In the genomic region with DNA sequence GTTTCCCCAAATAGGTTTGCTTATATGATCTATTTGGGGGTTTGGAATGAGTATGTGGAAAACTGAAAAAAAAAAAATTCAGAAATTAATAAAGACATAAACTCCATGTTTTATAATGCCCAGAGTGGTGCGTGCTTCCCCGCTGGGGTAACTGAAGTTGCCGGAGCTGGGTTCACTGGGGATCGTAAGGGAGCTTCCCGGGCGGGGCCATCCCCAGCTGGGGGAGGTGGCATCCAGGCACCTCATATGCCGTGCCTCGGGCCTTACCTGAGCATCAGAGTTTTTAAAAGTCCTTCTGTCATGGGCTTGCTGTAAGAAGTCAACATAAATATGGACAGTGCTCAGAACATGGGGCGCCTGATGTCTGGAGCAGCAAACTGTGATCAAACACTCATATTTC, we compare ENCODE assay signal across 35 cellular contexts.
"Had no signal": no experiment of that assay in that cellular context is flagged by ENCODE, and none has a peak within 500 bp of the region (broad histone marks: within the 10 kb centered on the region; RNA-seq: fewer than 3 reads in every experiment).

No MANE protein-coding gene starts in this region.

- H3K36me3 Mint-ChIP-seq: activated CD4-positive, alpha-beta memory T cell treated with anti-CD3 and anti-CD28 coated beads for 36 hours; activated naive CD4-positive, alpha-beta T cell treated with anti-CD3 and anti-CD28 coated beads, Interleukin-2, amount 50 U/mL, for 72 hours had no signal

- H3K27me3 Mint-ChIP-seq: activated B cell treated with CpG ODN at 0.5 μM for 24 hours; activated CD4-positive, alpha-beta memory T cell treated with anti-CD3 and anti-CD28 coated beads for 36 hours; activated CD8-positive, alpha-beta T cell treated with anti-CD3 and anti-CD28 coated beads for 36 hours; activated naive CD8-positive, alpha-beta T cell treated with anti-CD3 and anti-CD28 coated beads for 36 hours; activated T-helper 17 cell treated with anti-CD3 and anti-CD28 coated beads, Interleukin-2, amount 50 U/mL, for 72 hours had no signal

- H3K36me3 ChIP-seq: adrenal gland, brain microvascular endothelial cell, breast epithelium had no signal

- H3K4me3 Mint-ChIP-seq: activated B cell treated with CpG ODN at 0.5 μM for 24 hours; activated CD4-positive, alpha-beta memory T cell treated with anti-CD3 and anti-CD28 coated beads for 36 hours; activated CD4-positive, alpha-beta T cell treated with anti-CD3 and anti-CD28 coated beads, Interleukin-2, amount 10 ng/mL, durations not matched to agents 24 days and 14 days; activated CD8-positive, alpha-beta T cell treated with anti-CD3 and anti-CD28 coated beads for 36 hours; activated naive CD4-positive, alpha-beta T cell treated with anti-CD3 and anti-CD28 coated beads for 36 hours; activated naive CD8-positive, alpha-beta T cell treated with anti-CD3 and anti-CD28 coated beads for 36 hours; activated T-cell treated with anti-CD3 and anti-CD28 coated beads, Interleukin-2, amount 50 U/mL, for 4 hours; activated T-cell treated with anti-CD3 and anti-CD28 coated beads, Interleukin-2, amount 50 U/mL, for 72 hours; activated T-helper 1 cell treated with anti-CD3 and anti-CD28 coated beads, Interleukin-12 subunit alpha, Interleukin-12 subunit beta, Interleukin-2, Interleukin-4 antibody, amounts not matched to agents 30 ng/mL and 10 ng/mL and 1 ng/mL, durations not matched to agents 14 hours and 24 hours and 36 hours; activated T-helper 17 cell treated with anti-CD3 and anti-CD28 coated beads, Interleukin-2, amount 50 U/mL, for 72 hours; T-helper 1 cell treated with Interleukin-12 subunit alpha and Interleukin-12 subunit beta and Interleukin-4 antibody, amounts not matched to agents 30 μg/mL and 1 μg/mL, for 36 hours; T-helper 2 cell treated with Interferon-gamma antibody and Interleukin-4, amounts not matched to agents 5 μg/mL and 100 μg/mL, for 36 hours had no signal

- DNase-seq: activated B cell treated with CpG ODN at 0.5 μM for 24 hours; activated CD4-positive, alpha-beta memory T cell treated with anti-CD3 and anti-CD28 coated beads for 36 hours; activated CD4-positive, alpha-beta T cell treated with anti-CD3 and anti-CD28 coated beads for 4 hours; activated CD4-positive, alpha-beta T cell treated with anti-CD3 and anti-CD28 coated beads, Interleukin-2, amount 10 ng/mL, durations not matched to agents 24 days and 14 days; activated CD4-positive, alpha-beta T cell treated with anti-CD3 and anti-CD28 coated beads, Interleukin-2, amount 50 U/mL, for 1 hour; activated CD4-positive, alpha-beta T cell treated with anti-CD3 and anti-CD28 coated beads, Interleukin-2, amount 50 U/mL, for 4 hours; activated CD4-positive, CD25-positive, alpha-beta regulatory T cell treated with anti-CD3 and anti-CD28 coated beads, Interleukin-2, amount 50 U/mL, for 72 hours; activated CD8-positive, alpha-beta memory T cell treated with anti-CD3 and anti-CD28 coated beads, Interleukin-2, amount 50 U/mL, for 4 hours; activated CD8-positive, alpha-beta T cell treated with anti-CD3 and anti-CD28 coated beads for 36 hours; activated gamma-delta T cell treated with Interleukin-2 at 50 U/mL for 16 hours; activated naive CD4-positive, alpha-beta T cell; activated naive CD4-positive, alpha-beta T cell treated with anti-CD3 and anti-CD28 coated beads for 36 hours; activated naive CD4-positive, alpha-beta T cell treated with anti-CD3 and anti-CD28 coated beads, Interleukin-2, amount 50 U/mL, for 16 hours; activated naive CD8-positive, alpha-beta T cell treated with anti-CD3 and anti-CD28 coated beads for 36 hours; activated T-cell treated with anti-CD3 and anti-CD28 coated beads for 4 hours; activated T-cell treated with anti-CD3 and anti-CD28 coated beads, Interleukin-2, amount 50 U/mL, for 1 hour; activated T-cell treated with anti-CD3 and anti-CD28 coated beads, Interleukin-2, amount 50 U/mL, for 4 hours; activated T-cell treated with anti-CD3 and anti-CD28 coated beads, Interleukin-2, amount 50 U/mL, for 72 hours; adrenal gland; amniotic stem cell; aorta; body of pancreas; brain microvascular endothelial cell; central memory CD4-positive, alpha-beta T cell; SW 1271; T-helper 1 cell; T-helper 2 cell; T-helper 9 cell had no signal

- H3K27ac ChIP-seq: adrenal gland, body of pancreas, brain microvascular endothelial cell, breast epithelium, VCaP had no signal

- H3K9me3 Mint-ChIP-seq: activated B cell treated with CpG ODN at 0.5 μM for 24 hours; activated CD4-positive, alpha-beta memory T cell treated with anti-CD3 and anti-CD28 coated beads for 36 hours; activated CD4-positive, alpha-beta T cell treated with anti-CD3 and anti-CD28 coated beads, Interleukin-2, amount 10 ng/mL, durations not matched to agents 24 days and 14 days; activated CD8-positive, alpha-beta T cell treated with anti-CD3 and anti-CD28 coated beads for 36 hours; activated naive CD4-positive, alpha-beta T cell treated with anti-CD3 and anti-CD28 coated beads for 36 hours; activated naive CD4-positive, alpha-beta T cell treated with anti-CD3 and anti-CD28 coated beads, Interleukin-2, amount 50 U/mL, for 72 hours; activated naive CD8-positive, alpha-beta T cell treated with anti-CD3 and anti-CD28 coated beads for 36 hours; activated T-cell treated with anti-CD3 and anti-CD28 coated beads, Interleukin-2, amount 50 U/mL, for 4 hours; activated T-cell treated with anti-CD3 and anti-CD28 coated beads, Interleukin-2, amount 50 U/mL, for 72 hours; activated T-helper 1 cell treated with anti-CD3 and anti-CD28 coated beads, Interleukin-12 subunit alpha, Interleukin-12 subunit beta, Interleukin-2, Interleukin-4 antibody, amounts not matched to agents 30 ng/mL and 10 ng/mL and 1 ng/mL, durations not matched to agents 14 hours and 24 hours and 36 hours; activated T-helper 17 cell treated with anti-CD3 and anti-CD28 coated beads, Interleukin-2, amount 50 U/mL, for 72 hours; T-helper 1 cell treated with Interleukin-12 subunit alpha and Interleukin-12 subunit beta and Interleukin-4 antibody, amounts not matched to agents 30 μg/mL and 1 μg/mL, for 36 hours; T-helper 2 cell treated with Interferon-gamma antibody and Interleukin-4, amounts not matched to agents 5 μg/mL and 100 μg/mL, for 36 hours had no signal

- H3K4me1 Mint-ChIP-seq: activated B cell treated with CpG ODN at 0.5 μM for 24 hours; activated CD4-positive, alpha-beta T cell treated with anti-CD3 and anti-CD28 coated beads, Interleukin-2, amount 10 ng/mL, durations not matched to agents 24 days and 14 days; activated naive CD8-positive, alpha-beta T cell treated with anti-CD3 and anti-CD28 coated beads for 36 hours; activated T-helper 17 cell treated with anti-CD3 and anti-CD28 coated beads, Interleukin-2, amount 50 U/mL, for 72 hours had no signal

- H3K9me3 ChIP-seq: adrenal gland, body of pancreas, breast epithelium had no signal

- H3K4me3 ChIP-seq: adrenal gland, body of pancreas, breast epithelium had no signal

- ATAC-seq: activated CD8-positive, alpha-beta T cell treated with anti-CD3 and anti-CD28 coated beads for 36 hours; activated naive CD4-positive, alpha-beta T cell treated with anti-CD3 and anti-CD28 coated beads, Interleukin-2, amount 50 U/mL, for 72 hours; activated T-cell treated with anti-CD3 and anti-CD28 coated beads, Interleukin-2, amount 50 U/mL, for 4 hours; activated T-cell treated with anti-CD3 and anti-CD28 coated beads, Interleukin-2, amount 50 U/mL, for 72 hours; activated T-helper 17 cell treated with anti-CD3 and anti-CD28 coated beads, Interleukin-2, amount 50 U/mL, for 72 hours; body of pancreas had no signal

- H3K27me3 ChIP-seq: adrenal gland, body of pancreas, brain microvascular endothelial cell, breast epithelium had no signal

- H3K4me1 ChIP-seq: body of pancreas, breast epithelium had no signal

- H3K27ac Mint-ChIP-seq: activated B cell treated with CpG ODN at 0.5 μM for 24 hours; activated CD4-positive, alpha-beta memory T cell treated with anti-CD3 and anti-CD28 coated beads for 36 hours; activated CD4-positive, alpha-beta T cell treated with anti-CD3 and anti-CD28 coated beads, Interleukin-2, amount 10 ng/mL, durations not matched to agents 24 days and 14 days; activated CD8-positive, alpha-beta T cell treated with anti-CD3 and anti-CD28 coated beads for 36 hours; activated naive CD4-positive, alpha-beta T cell treated with anti-CD3 and anti-CD28 coated beads for 36 hours; activated naive CD4-positive, alpha-beta T cell treated with anti-CD3 and anti-CD28 coated beads, Interleukin-2, amount 50 U/mL, for 72 hours; activated naive CD8-positive, alpha-beta T cell treated with anti-CD3 and anti-CD28 coated beads for 36 hours; activated T-cell treated with anti-CD3 and anti-CD28 coated beads, Interleukin-2, amount 50 U/mL, for 72 hours; activated T-helper 1 cell treated with anti-CD3 and anti-CD28 coated beads, Interleukin-12 subunit alpha, Interleukin-12 subunit beta, Interleukin-2, Interleukin-4 antibody, amounts not matched to agents 30 ng/mL and 10 ng/mL and 1 ng/mL, durations not matched to agents 14 hours and 24 hours and 36 hours; activated T-helper 17 cell treated with anti-CD3 and anti-CD28 coated beads, Interleukin-2, amount 50 U/mL, for 72 hours; T-helper 1 cell treated with Interleukin-12 subunit alpha and Interleukin-12 subunit beta and Interleukin-4 antibody, amounts not matched to agents 30 μg/mL and 1 μg/mL, for 36 hours; T-helper 2 cell treated with Interferon-gamma antibody and Interleukin-4, amounts not matched to agents 5 μg/mL and 100 μg/mL, for 36 hours had no signal
